In the genomic region with DNA sequence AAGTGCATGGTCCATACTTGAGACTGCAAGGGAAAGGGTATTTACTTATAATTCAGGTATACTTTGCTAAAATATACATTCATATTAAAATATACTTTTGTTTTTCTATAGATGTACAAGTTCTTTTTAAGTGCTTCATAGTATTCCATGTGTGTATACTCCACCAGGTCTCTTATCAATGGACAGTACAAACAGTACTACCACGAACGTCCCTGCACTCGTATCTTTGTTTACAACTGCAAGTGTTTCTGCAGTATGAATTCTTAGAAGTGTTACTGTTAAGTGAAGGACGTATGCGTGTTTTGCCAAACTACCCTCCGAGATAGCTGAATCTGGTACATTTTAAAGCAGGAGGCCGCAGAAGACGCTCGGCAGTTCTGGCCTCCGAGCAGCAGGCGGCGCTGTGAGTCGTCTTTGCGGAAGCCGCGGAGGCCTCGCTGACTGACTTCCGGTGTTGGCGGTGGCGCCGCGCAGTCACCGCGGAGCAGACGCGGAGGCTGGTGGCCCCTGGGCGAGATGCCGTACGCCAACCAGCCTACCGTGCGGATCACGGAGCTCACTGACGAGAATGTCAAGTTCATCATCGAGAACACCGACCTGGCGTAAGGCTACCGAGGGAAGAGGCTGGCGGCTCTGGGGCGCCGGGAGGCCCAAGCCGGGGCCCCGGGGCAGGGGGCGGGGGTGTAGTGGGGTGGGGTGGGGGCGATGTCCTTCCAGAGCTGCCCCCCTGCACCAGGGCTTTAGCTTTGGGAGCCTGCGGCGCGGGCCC, we compare ENCODE assay signal across 8 cellular contexts. TPM values are rescaled to one million over a fixed set of nuclear protein-coding genes. Genes with fewer than 3 reads are reported as not detected.
DNase-seq lines count a peak whose midpoint lies in the region; ATAC-seq and TF ChIP-seq lines count a peak whose summit lies in the region.

Gene POLR2C (plus strand): TSS at position 471 of the 769 bp plus-strand sequence. CDS start 46 bp downstream, at position 517.

- H3K27ac ChIP-seq in ascending aorta: peak within 1 kb of the TSS; percentile 79 to 96

- intact Hi-C loops in ascending aorta (cut with DNase I): loop anchor here (1.0 kb wide), 2 partner anchors 15 to 57 kb away; partner anchors contain the start of genes CIAPIN1 and COQ9

- no peaks in the 10 kb centered on the region for H3K9me3 Mint-ChIP-seq in T-helper 2 cell treated with Interferon-gamma antibody and Interleukin-4, amounts not matched to agents 5 μg/mL and 100 μg/mL, for 36 hours

- ATAC-seq in HG02798 (IDR thresholded peaks at IDR 0.05; ENCODE audit: poor library complexity, unreplicated experiment): peak; percentile 97

- H3K4me1 Mint-ChIP-seq in T-helper 2 cell treated with Interferon-gamma antibody and Interleukin-4, amounts not matched to agents 5 μg/mL and 100 μg/mL, for 36 hours (ENCODE audit: low read depth): peaks cover 11% of the 10 kb centered on the region

- H3K27ac Mint-ChIP-seq in T-helper 2 cell treated with Interferon-gamma antibody and Interleukin-4, amounts not matched to agents 5 μg/mL and 100 μg/mL, for 36 hours: peak within 1 kb of the TSS; percentile 99

- H3K36me3 Mint-ChIP-seq in T-helper 2 cell treated with Interferon-gamma antibody and Interleukin-4, amounts not matched to agents 5 μg/mL and 100 μg/mL, for 36 hours (ENCODE audit: low read depth): peaks cover 28% of the 10 kb centered on the region

- TF ChIP-seq CTCF in GM13976 (IDR thresholded peaks at IDR 0.05; ENCODE audit: borderline replicate concordance, control extremely low read depth, extremely low read depth, insufficient read depth, missing control alignments) (peak; percentile 98), ascending aorta (IDR thresholded peaks at IDR 0.05) (peak; percentile 96 to 97 (median 97)), retinal pigment epithelial cell (conservative IDR thresholded peaks at IDR 0.05; ENCODE audit: low read depth, low read length) (peak; percentile 93)

- peak within 1 kb of the TSS; percentile 100 for H3K4me3 Mint-ChIP-seq in T-helper 2 cell treated with Interferon-gamma antibody and Interleukin-4, amounts not matched to agents 5 μg/mL and 100 μg/mL, for 36 hours

- H3K27me3 Mint-ChIP-seq in T-helper 2 cell treated with Interferon-gamma antibody and Interleukin-4, amounts not matched to agents 5 μg/mL and 100 μg/mL, for 36 hours (ENCODE audit: low read depth): no peaks in the 10 kb centered on the region

- H3K36me3 ChIP-seq in ascending aorta: peaks cover 36 to 66% of the 10 kb centered on the region in 2 donors

- H3K9me3 ChIP-seq in ascending aorta: no peaks in the 10 kb centered on the region

- H3K27me3 ChIP-seq in ascending aorta: no peaks in the 10 kb centered on the region

- H3K4me3 ChIP-seq in ascending aorta: peak within 1 kb of the TSS; percentile 88 to 100
- peak within 1 kb of the TSS; percentile 95 for H3K4me3 ChIP-seq in retinal pigment epithelial cell (ENCODE audit: low read length)

- H3K4me1 ChIP-seq in ascending aorta: peaks cover 5 to 18% of the 10 kb centered on the region in 2 donors

- in situ Hi-C loops in GM13976 (cut with MboI; ENCODE audit: low sequenced_read_pairs, unreplicated experiment): no loop called here

- DNase-seq in GM13976 (ENCODE audit: low spot score) (peak; percentile 94), NCI-H146 (lab: John Stamatoyannopoulos, UW) (peak; percentile 69), ascending aorta (ENCODE audit: low spot score in 2 of 2) (peak in 1 of 2 donors; percentile 93), hepatic stellate cell (ENCODE audit: low spot score) (peak; percentile 87), retinal pigment epithelial cell (ENCODE audit: low read depth) (no peak), cortex of kidney (lab: John Stamatoyannopoulos, UW) (no peak)
- peak; percentile 92 for DNase-seq in T-helper 2 cell treated with Interferon-gamma antibody and Interleukin-4, amounts not matched to agents 5 μg/mL and 100 μg/mL, for 36 hours (ENCODE audit: low spot score)

RNA-seq across cellular contexts. Expression of gene POLR2C, which starts in this region (rescaled TPM):
- 110 TPM for total RNA-seq in ascending aorta

Comparison
In these comparisons a context has a peak if more than half of its experiments do, and no peak if none do; other contexts are left out.
1. DNase-seq: peak in GM13976 (single experiment), NCI-H146 (single experiment), T-helper 2 cell treated with Interferon-gamma antibody and Interleukin-4, amounts not matched to agents 5 μg/mL and 100 μg/mL, for 36 hours (single experiment) and hepatic stellate cell (single experiment); none in retinal pigment epithelial cell (single experiment) and cortex of kidney (single experiment).
2. Peak in every context shown above with its lines, with median percentiles within 50 percentile points of each other: CTCF ChIP-seq.